ENCODE assay signal across 8 cellular contexts in the genomic region with DNA sequence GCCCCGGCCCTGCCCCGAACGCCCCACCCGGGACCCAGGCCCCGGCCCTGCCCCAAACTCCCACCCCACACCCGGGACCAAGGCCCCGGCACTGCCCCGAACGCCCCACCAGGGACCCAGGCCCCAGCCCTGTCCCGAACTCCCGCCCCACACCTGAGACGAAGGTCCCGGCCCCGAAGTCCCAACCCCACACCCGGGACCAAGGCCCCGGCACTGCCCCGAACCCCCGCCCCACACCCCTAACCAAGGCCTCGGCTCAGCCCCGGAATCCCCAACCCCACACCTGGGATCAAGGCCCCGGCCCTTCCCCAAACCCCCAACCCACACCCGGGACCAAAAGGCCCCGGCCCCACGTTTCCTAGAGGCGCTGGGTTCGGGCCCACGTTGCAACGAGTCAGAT. TPM values are rescaled to one million over a fixed set of nuclear protein-coding genes. Genes with fewer than 3 reads are reported as not detected.
DNase-seq lines count a peak whose midpoint lies in the region; ATAC-seq and TF ChIP-seq lines count a peak whose summit lies in the region.

No MANE protein-coding gene starts in this region.

- H3K4me1 Mint-ChIP-seq in CD4-positive, CD25-positive, alpha-beta regulatory T cell = peaks cover 15 to 34% (median 26%) of the 10 kb centered on the region in 4 donors
- peaks cover 22% of the 10 kb centered on the region for H3K4me1 Mint-ChIP-seq in osteocyte (ENCODE audit: unreplicated experiment)

- H3K9ac ChIP-seq in OCI-LY1 (ENCODE audit: low read length) = peak overlapping the region; percentile 67

- peaks cover 27% of the 10 kb centered on the region for H3K4me1 ChIP-seq in CD4-positive, CD25-positive, alpha-beta regulatory T cell (ENCODE audit: control insufficient read depth, insufficient read depth, low read length, poor library complexity, severe bottlenecking)
- H3K4me1 ChIP-seq in OCI-LY1 (ENCODE audit: insufficient read depth, low read length, severe bottlenecking) = peaks cover 47% of the 10 kb centered on the region

- H3K79me2 ChIP-seq in OCI-LY1 (ENCODE audit: insufficient read depth, low read length) = peaks cover 31% of the 10 kb centered on the region

- no peaks in the 10 kb centered on the region for H3K9me3 Mint-ChIP-seq in CD4-positive, CD25-positive, alpha-beta regulatory T cell
- no peaks in the 10 kb centered on the region for H3K9me3 Mint-ChIP-seq in osteocyte (ENCODE audit: unreplicated experiment)

- peaks cover 4% of the 10 kb centered on the region for H3K27me3 Mint-ChIP-seq in CD4-positive, CD25-positive, alpha-beta regulatory T cell
- no peaks in the 10 kb centered on the region for H3K27me3 Mint-ChIP-seq in osteocyte (ENCODE audit: unreplicated experiment)

- peak overlapping the region; percentile 79 for H3K4me2 ChIP-seq in OCI-LY1 (ENCODE audit: low read length)

- peak overlapping the region; percentile 83 to 96 (median 88) for H3K27ac Mint-ChIP-seq in CD4-positive, CD25-positive, alpha-beta regulatory T cell
- peak overlapping the region; percentile 79 for H3K27ac Mint-ChIP-seq in osteocyte (ENCODE audit: unreplicated experiment)

- no peaks in the 10 kb centered on the region for H3K27me3 ChIP-seq in CD4-positive, CD25-positive, alpha-beta regulatory T cell (ENCODE audit: control insufficient read depth, insufficient read depth, low read length)
- H3K27me3 ChIP-seq in OCI-LY1 (ENCODE audit: insufficient read depth, low read length) = no peaks in the 10 kb centered on the region

- peaks cover 5% of the 10 kb centered on the region for H3K36me3 Mint-ChIP-seq in CD4-positive, CD25-positive, alpha-beta regulatory T cell
- no peaks in the 10 kb centered on the region for H3K36me3 Mint-ChIP-seq in osteocyte (ENCODE audit: unreplicated experiment)

- DNase-seq in CD4-positive, CD25-positive, alpha-beta regulatory T cell = no peak
- DNase-seq in coronary artery (ENCODE audit: low spot score) = no peak
- no peak for DNase-seq in osteocyte (ENCODE audit: extremely low spot score, unreplicated experiment)
- DNase-seq in activated gamma-delta T cell (lab: John Stamatoyannopoulos, UW) = no peak
- DNase-seq in NCI-H446 treated with DMSO at 0.1 percent for 48 hours (lab: John Stamatoyannopoulos, UW) = no peak
- no peak for DNase-seq in KG1 (lab: John Stamatoyannopoulos, UW)

- H3K36me3 ChIP-seq in CD4-positive, CD25-positive, alpha-beta regulatory T cell (ENCODE audit: control insufficient read depth, insufficient read depth, low read length) = no peaks in the 10 kb centered on the region
- peaks cover 5% of the 10 kb centered on the region; the same call in 1 of the 2 replicates for H3K36me3 ChIP-seq in OCI-LY1 (ENCODE audit: insufficient read depth, low read length)

- no peaks in the 10 kb centered on the region for H4K20me1 ChIP-seq in OCI-LY1 (ENCODE audit: insufficient read depth, low read length)

- TF ChIP-seq CTCF in OCI-LY1 (IDR thresholded peaks at IDR 0.05; ENCODE audit: low read length) (no peak), coronary artery (IDR thresholded peaks at IDR 0.05) (no peak), osteocyte (IDR thresholded peaks at IDR 0.05) (no peak)

- no peak for ATAC-seq in CD4-positive, CD25-positive, alpha-beta regulatory T cell (ENCODE audit: low read depth in 2 of 2)
- ATAC-seq in HG03175 (IDR thresholded peaks at IDR 0.05; ENCODE audit: unreplicated experiment) = no peak

- H3F3A ChIP-seq in OCI-LY1 (ENCODE audit: insufficient read depth, low read length) = 0 out of 2 replicates have a peak, but pooled peaks cover 6% of the 10 kb centered on the region

- H3K4me3 ChIP-seq in CD4-positive, CD25-positive, alpha-beta regulatory T cell (ENCODE audit: low read depth, low read length) = no peak overlapping the region
- peak overlapping the region; percentile 64 for H3K4me3 ChIP-seq in OCI-LY1 (ENCODE audit: low read depth, low read length, poor library complexity, severe bottlenecking)
- H3K4me3 ChIP-seq in coronary artery = peak overlapping the region; percentile 95

- H2AFZ ChIP-seq in OCI-LY1 (ENCODE audit: low read length) = no peak overlapping the region

- no peaks in the 10 kb centered on the region for H3K9me3 ChIP-seq in CD4-positive, CD25-positive, alpha-beta regulatory T cell (ENCODE audit: control insufficient read depth in 2 of 2, low read length in 2 of 2)
- no peaks in the 10 kb centered on the region for H3K9me3 ChIP-seq in OCI-LY1 (ENCODE audit: low read length)

- no peaks in the 10 kb centered on the region for H3K9me2 ChIP-seq in OCI-LY1 (ENCODE audit: low read depth, low read length)

- peak overlapping the region; percentile 88 for H3K27ac ChIP-seq in CD4-positive, CD25-positive, alpha-beta regulatory T cell (ENCODE audit: insufficient read depth, low read length, poor library complexity, severe bottlenecking)
- no peak overlapping the region for H3K27ac ChIP-seq in OCI-LY1 (ENCODE audit: low read depth, low read length, poor library complexity, severe bottlenecking)
- H3K27ac ChIP-seq in coronary artery = peak overlapping the region; percentile 96 to 99

- peak overlapping the region; percentile 79 to 90 (median 82) for H3K4me3 Mint-ChIP-seq in CD4-positive, CD25-positive, alpha-beta regulatory T cell
- peak overlapping the region; percentile 64 for H3K4me3 Mint-ChIP-seq in osteocyte (ENCODE audit: unreplicated experiment)

RNA-seq across cellular contexts. Expression of gene LARP4B, which starts 1.1 kb away (rescaled TPM):
- 82.0 TPM for total RNA-seq in CD4-positive, CD25-positive, alpha-beta regulatory T cell
- polyA plus RNA-seq in CD4-positive, CD25-positive, alpha-beta regulatory T cell = 10 to 100 TPM; 20.5 to 32.1 (median 27.3) TPM
- total RNA-seq in osteocyte = 79.6 and 80.9 TPM in 2 replicates

RNA-seq across cellular contexts. Expression of gene GTPBP4, which starts 55.6 kb away (rescaled TPM):
- 50.7 TPM for total RNA-seq in CD4-positive, CD25-positive, alpha-beta regulatory T cell
- polyA plus RNA-seq in CD4-positive, CD25-positive, alpha-beta regulatory T cell = 10 to 100 TPM; 15.9 to 30.4 (median 19.7) TPM
- total RNA-seq in osteocyte = 47.7 and 53.7 TPM in 2 replicates
